38 cellular contexts compared by ENCODE assay signal in genomic region chr1:104019675-104020049, GRCh38.
"Had no signal": no experiment of that assay in that cellular context is flagged by ENCODE, and none has a peak within 500 bp of the region (broad histone marks: within the 10 kb centered on the region; RNA-seq: fewer than 3 reads in every experiment).

No MANE protein-coding gene starts in this region.

- H3K9me3 ChIP-seq: adrenal gland, body of pancreas had no signal

- H3K27ac Mint-ChIP-seq: activated CD4-positive, alpha-beta memory T cell treated with anti-CD3 and anti-CD28 coated beads, Interleukin-2, amount 10 ng/mL, durations not matched to agents 7 days and 5 days; activated CD4-positive, alpha-beta T cell treated with anti-CD3 and anti-CD28 coated beads for 36 hours; activated CD4-positive, alpha-beta T cell treated with anti-CD3 and anti-CD28 coated beads, Interleukin-2, amount 10 ng/mL, durations not matched to agents 7 days and 5 days; activated CD8-positive, alpha-beta memory T cell treated with anti-CD3 and anti-CD28 coated beads, Interleukin-2, amount 10 ng/mL, durations not matched to agents 7 days and 5 days; activated CD8-positive, alpha-beta T cell treated with anti-CD3 and anti-CD28 coated beads, Interleukin-2, amount 10 ng/mL, durations not matched to agents 7 days and 5 days; activated naive CD4-positive, alpha-beta T cell treated with anti-CD3 and anti-CD28 coated beads for 36 hours; activated naive CD4-positive, alpha-beta T cell treated with anti-CD3 and anti-CD28 coated beads, Interleukin-2, amount 50 U/mL, for 72 hours; activated naive CD8-positive, alpha-beta T cell treated with anti-CD3 and anti-CD28 coated beads for 36 hours; activated T-cell treated with anti-CD3 and anti-CD28 coated beads, Interleukin-2, amount 50 U/mL, for 24 hours; activated T-helper 2 cell treated with anti-CD3 and anti-CD28 coated beads, Interferon-gamma antibody, Interleukin-2, Interleukin-4, amounts not matched to agents 10 μg/mL and 5 μg/mL and 100 μg/mL, durations not matched to agents 14 hours and 24 hours and 36 hours; T-helper 1 cell treated with Interleukin-12 subunit alpha and Interleukin-12 subunit beta and Interleukin-4 antibody, amounts not matched to agents 30 μg/mL and 1 μg/mL, for 36 hours; T-helper 2 cell treated with Interferon-gamma antibody and Interleukin-4, amounts not matched to agents 5 μg/mL and 100 μg/mL, for 36 hours; WTC11 had no signal

- H3K4me3 ChIP-seq: adrenal gland, body of pancreas, cardiac muscle cell had no signal

- DNase-seq: activated CD4-positive, alpha-beta memory T cell treated with anti-CD3 and anti-CD28 coated beads, Interleukin-2, amount 10 ng/mL, durations not matched to agents 7 days and 5 days; activated CD4-positive, alpha-beta T cell treated with anti-CD3 and anti-CD28 coated beads for 1 hour; activated CD4-positive, alpha-beta T cell treated with anti-CD3 and anti-CD28 coated beads for 36 hours; activated CD4-positive, alpha-beta T cell treated with anti-CD3 and anti-CD28 coated beads for 48 hours; activated CD4-positive, alpha-beta T cell treated with anti-CD3 and anti-CD28 coated beads, Interleukin-2, amount 10 ng/mL, durations not matched to agents 7 days and 5 days; activated CD4-positive, alpha-beta T cell treated with anti-CD3 and anti-CD28 coated beads, Interleukin-2, amount 50 U/mL, for 48 hours; activated CD4-positive, CD25-positive, alpha-beta regulatory T cell; activated CD8-positive, alpha-beta memory T cell treated with anti-CD3 and anti-CD28 coated beads for 24 hours; activated CD8-positive, alpha-beta memory T cell treated with anti-CD3 and anti-CD28 coated beads, Interleukin-2, amount 10 ng/mL, durations not matched to agents 7 days and 5 days; activated CD8-positive, alpha-beta memory T cell treated with anti-CD3 and anti-CD28 coated beads, Interleukin-2, amount 50 U/mL, for 48 hours; activated CD8-positive, alpha-beta T cell treated with anti-CD3 and anti-CD28 coated beads, Interleukin-2, amount 10 ng/mL, durations not matched to agents 7 days and 5 days; activated effector memory CD4-positive, alpha-beta T cell treated with anti-CD3 and anti-CD28 coated beads, Interleukin-2, amount 50 U/mL, for 16 hours; activated gamma-delta T cell treated with Interleukin-2 at 50 U/mL for 16 hours; activated naive CD4-positive, alpha-beta T cell; activated naive CD4-positive, alpha-beta T cell treated with anti-CD3 and anti-CD28 coated beads for 36 hours; activated naive CD4-positive, alpha-beta T cell treated with anti-CD3 and anti-CD28 coated beads, Interleukin-2, amount 50 U/mL, for 16 hours; activated naive CD8-positive, alpha-beta T cell treated with anti-CD3 and anti-CD28 coated beads for 36 hours; activated T-cell treated with anti-CD3 and anti-CD28 coated beads, Interleukin-2, amount 50 U/mL, for 24 hours; activated T-cell treated with anti-CD3 and anti-CD28 coated beads, Interleukin-2, amount 50 U/mL, for 48 hours; adrenal gland; amniotic stem cell; aorta; body of pancreas; brain microvascular endothelial cell; caudate nucleus; cerebellar nuclear complex; T-helper 1 cell; T-helper 2 cell; T-helper 9 cell; WERI-Rb-1 had no signal

- H3K27me3 ChIP-seq: adrenal gland, body of pancreas, brain microvascular endothelial cell, cardiac muscle cell had no signal

- H3K4me3 Mint-ChIP-seq: activated CD4-positive, alpha-beta memory T cell treated with anti-CD3 and anti-CD28 coated beads, Interleukin-2, amount 10 ng/mL, durations not matched to agents 7 days and 5 days; activated CD4-positive, alpha-beta T cell treated with anti-CD3 and anti-CD28 coated beads for 36 hours; activated CD4-positive, alpha-beta T cell treated with anti-CD3 and anti-CD28 coated beads, Interleukin-2, amount 10 ng/mL, durations not matched to agents 7 days and 5 days; activated CD8-positive, alpha-beta memory T cell treated with anti-CD3 and anti-CD28 coated beads, Interleukin-2, amount 10 ng/mL, durations not matched to agents 7 days and 5 days; activated CD8-positive, alpha-beta T cell treated with anti-CD3 and anti-CD28 coated beads, Interleukin-2, amount 10 ng/mL, durations not matched to agents 7 days and 5 days; activated naive CD4-positive, alpha-beta T cell treated with anti-CD3 and anti-CD28 coated beads for 36 hours; activated naive CD8-positive, alpha-beta T cell treated with anti-CD3 and anti-CD28 coated beads for 36 hours; activated T-cell treated with anti-CD3 and anti-CD28 coated beads, Interleukin-2, amount 50 U/mL, for 24 hours; central memory CD8-positive, alpha-beta T cell; T-helper 1 cell treated with Interleukin-12 subunit alpha and Interleukin-12 subunit beta and Interleukin-4 antibody, amounts not matched to agents 30 μg/mL and 1 μg/mL, for 36 hours; T-helper 2 cell treated with Interferon-gamma antibody and Interleukin-4, amounts not matched to agents 5 μg/mL and 100 μg/mL, for 36 hours; WTC11 had no signal

- H3K27me3 Mint-ChIP-seq: activated CD4-positive, alpha-beta memory T cell treated with anti-CD3 and anti-CD28 coated beads, Interleukin-2, amount 10 ng/mL, durations not matched to agents 7 days and 5 days; activated CD4-positive, alpha-beta T cell treated with anti-CD3 and anti-CD28 coated beads for 36 hours; activated CD4-positive, alpha-beta T cell treated with anti-CD3 and anti-CD28 coated beads, Interleukin-2, amount 10 ng/mL, durations not matched to agents 7 days and 5 days; activated CD8-positive, alpha-beta memory T cell treated with anti-CD3 and anti-CD28 coated beads, Interleukin-2, amount 10 ng/mL, durations not matched to agents 7 days and 5 days; activated naive CD8-positive, alpha-beta T cell treated with anti-CD3 and anti-CD28 coated beads for 36 hours; activated T-cell treated with anti-CD3 and anti-CD28 coated beads, Interleukin-2, amount 50 U/mL, for 24 hours; central memory CD8-positive, alpha-beta T cell had no signal

- H3K36me3 Mint-ChIP-seq: activated CD8-positive, alpha-beta memory T cell treated with anti-CD3 and anti-CD28 coated beads, Interleukin-2, amount 10 ng/mL, durations not matched to agents 7 days and 5 days; activated naive CD8-positive, alpha-beta T cell treated with anti-CD3 and anti-CD28 coated beads for 36 hours; WTC11 had no signal

- H3K36me3 ChIP-seq: adrenal gland, brain microvascular endothelial cell, cardiac muscle cell, WERI-Rb-1 had no signal

- H3K4me1 Mint-ChIP-seq: activated CD4-positive, alpha-beta memory T cell treated with anti-CD3 and anti-CD28 coated beads, Interleukin-2, amount 10 ng/mL, durations not matched to agents 7 days and 5 days; activated CD4-positive, alpha-beta T cell treated with anti-CD3 and anti-CD28 coated beads for 36 hours; activated CD4-positive, alpha-beta T cell treated with anti-CD3 and anti-CD28 coated beads, Interleukin-2, amount 10 ng/mL, durations not matched to agents 7 days and 5 days; activated CD8-positive, alpha-beta memory T cell treated with anti-CD3 and anti-CD28 coated beads, Interleukin-2, amount 10 ng/mL, durations not matched to agents 7 days and 5 days; activated naive CD8-positive, alpha-beta T cell treated with anti-CD3 and anti-CD28 coated beads for 36 hours; central memory CD8-positive, alpha-beta T cell had no signal

- ATAC-seq: activated CD4-positive, alpha-beta T cell treated with anti-CD3 and anti-CD28 coated beads for 36 hours; activated CD4-positive, CD25-positive, alpha-beta regulatory T cell treated with anti-CD3 and anti-CD28 coated beads, Interleukin-2, amount 50 U/mL, for 24 hours; activated CD8-positive, alpha-beta memory T cell treated with anti-CD3 and anti-CD28 coated beads, Interleukin-2, amount 10 ng/mL, durations not matched to agents 7 days and 5 days; activated CD8-positive, alpha-beta T cell treated with anti-CD3 and anti-CD28 coated beads, Interleukin-2, amount 10 ng/mL, durations not matched to agents 7 days and 5 days; activated naive CD4-positive, alpha-beta T cell treated with anti-CD3 and anti-CD28 coated beads, Interleukin-2, amount 50 U/mL, for 72 hours; body of pancreas had no signal
